Comparison of ENCODE assay signal across 9 cellular contexts in genomic region chr2:3595985-3596384, GRCh38. TPM values are rescaled to one million over a fixed set of nuclear protein-coding genes. Genes with fewer than 3 reads are reported as not detected.
DNase-seq lines count a peak whose midpoint lies in the region; ATAC-seq and TF ChIP-seq lines count a peak whose summit lies in the region.
"Had no signal": no experiment of that assay in that cellular context is flagged by ENCODE, and none has a peak within 500 bp of the region (broad histone marks: within the 10 kb centered on the region; RNA-seq: fewer than 3 reads in every experiment).

No MANE protein-coding gene starts in this region.

- no peak overlapping the region for H3K27ac Mint-ChIP-seq in CD4-positive, alpha-beta T cell
- no peak overlapping the region for H3K27ac Mint-ChIP-seq in activated T-cell treated with anti-CD3 and anti-CD28 coated beads, Interleukin-2, amount 50 U/mL, for 72 hours
- H3K27ac Mint-ChIP-seq in endothelial cell (ENCODE audit: unreplicated experiment), result no peak overlapping the region

- peak; percentile 57 for ATAC-seq in CD4-positive, alpha-beta T cell (ENCODE audit: poor library complexity)
- ATAC-seq in GM19035 (IDR thresholded peaks at IDR 0.05; ENCODE audit: unreplicated experiment) (peak; percentile 80), HG02938 (IDR thresholded peaks at IDR 0.05; ENCODE audit: unreplicated experiment) (peak; percentile 76)
- ATAC-seq in activated T-cell treated with anti-CD3 and anti-CD28 coated beads, Interleukin-2, amount 50 U/mL, for 72 hours (replicated peaks in 1 of 2), result peak; percentile 95 to 96

- intact Hi-C loops in CD4-positive, alpha-beta T cell (cut with DNase I, micrococcal nuclease), result no loop called here

- peaks cover 10% of the 10 kb centered on the region for H3K36me3 Mint-ChIP-seq in CD4-positive, alpha-beta T cell (ENCODE audit: low read depth)
- peaks cover 1 to 3% of the 10 kb centered on the region in 2 donors for H3K36me3 Mint-ChIP-seq in activated T-cell treated with anti-CD3 and anti-CD28 coated beads, Interleukin-2, amount 50 U/mL, for 72 hours (ENCODE audit: insufficient read depth in 2 of 2)
- H3K36me3 Mint-ChIP-seq in endothelial cell (ENCODE audit: low read depth, unreplicated experiment), result peaks cover 12% of the 10 kb centered on the region

- no peaks in the 10 kb centered on the region for H3K27me3 ChIP-seq in CD4-positive, alpha-beta T cell (ENCODE audit: control insufficient read depth, insufficient read depth, low read length)

- no peak for TF ChIP-seq CTCF in CD4-positive, alpha-beta T cell (IDR thresholded peaks at IDR 0.05)
- TF ChIP-seq CTCF in endothelial cell (IDR thresholded peaks at IDR 0.05; ENCODE audit: unreplicated experiment), result no peak

- no peaks in the 10 kb centered on the region for H3K9me3 ChIP-seq in CD4-positive, alpha-beta T cell (ENCODE audit: control insufficient read depth, low read length)

- H3K27me3 Mint-ChIP-seq in CD4-positive, alpha-beta T cell, result no peaks in the 10 kb centered on the region
- peaks cover 18% of the 10 kb centered on the region for H3K27me3 Mint-ChIP-seq in activated T-cell treated with anti-CD3 and anti-CD28 coated beads, Interleukin-2, amount 50 U/mL, for 72 hours (ENCODE audit: low read depth)
- H3K27me3 Mint-ChIP-seq in endothelial cell (ENCODE audit: unreplicated experiment), result peaks cover 3% of the 10 kb centered on the region

- CTCF ChIA-PET in CD4-positive, alpha-beta T cell (lab: Charles Lee), result interaction anchor here (1.1 kb wide), 1 partner anchor 55 kb away, joined by 3 read pairs; no protein-coding TSS in a partner anchor

- no peaks in the 10 kb centered on the region for H3K9me3 Mint-ChIP-seq in CD4-positive, alpha-beta T cell
- no peaks in the 10 kb centered on the region for H3K9me3 Mint-ChIP-seq in activated T-cell treated with anti-CD3 and anti-CD28 coated beads, Interleukin-2, amount 50 U/mL, for 72 hours
- H3K9me3 Mint-ChIP-seq in endothelial cell (ENCODE audit: unreplicated experiment), result no peaks in the 10 kb centered on the region

- no peak overlapping the region for H3K27ac ChIP-seq in CD4-positive, alpha-beta T cell (ENCODE audit: low read depth, low read length)

- in situ Hi-C loops in KBM-7 (cut with MboI; ENCODE audit: low pct_unique_long_range_greater_than_20kb, low sequenced_read_pairs), result no loop called here

- no peak for DNase-seq in CD4-positive, alpha-beta T cell
- peak; percentile 67 to 75 for DNase-seq in activated T-cell treated with anti-CD3 and anti-CD28 coated beads, Interleukin-2, amount 50 U/mL, for 72 hours
- no peak for DNase-seq in endothelial cell (ENCODE audit: low spot score)
- no peak for DNase-seq in kidney tubule cell (ENCODE audit: low spot score)
- no peak for DNase-seq in ecto neural progenitor cell (ENCODE audit: low spot score)
- no peak for DNase-seq in KBM-7
- DNase-seq: NCI-H2029 had no signal

- POLR2A ChIA-PET in CD4-positive, alpha-beta T cell (lab: Charles Lee), result no interaction called here

- H3K4me1 Mint-ChIP-seq in CD4-positive, alpha-beta T cell (ENCODE audit: low read depth), result peaks cover 8% of the 10 kb centered on the region
- peaks cover 35% of the 10 kb centered on the region for H3K4me1 Mint-ChIP-seq in activated T-cell treated with anti-CD3 and anti-CD28 coated beads, Interleukin-2, amount 50 U/mL, for 72 hours (ENCODE audit: low read depth)
- peaks cover 15% of the 10 kb centered on the region for H3K4me1 Mint-ChIP-seq in endothelial cell (ENCODE audit: unreplicated experiment)

- H3K4me3 Mint-ChIP-seq in CD4-positive, alpha-beta T cell, result no peak overlapping the region
- no peak overlapping the region for H3K4me3 Mint-ChIP-seq in activated T-cell treated with anti-CD3 and anti-CD28 coated beads, Interleukin-2, amount 50 U/mL, for 72 hours
- H3K4me3 Mint-ChIP-seq in endothelial cell (ENCODE audit: unreplicated experiment), result no peak overlapping the region

RNA-seq across cellular contexts. Expression of gene COLEC11, which starts 1.1 kb away (rescaled TPM):
- total RNA-seq in CD4-positive, alpha-beta T cell, result under 1 TPM in 1 of 2 experiments, not detected in 1; 0.47 TPM
- under 1 TPM; 0.21 to 0.41 TPM for total RNA-seq in activated T-cell treated with anti-CD3 and anti-CD28 coated beads, Interleukin-2, amount 50 U/mL, for 72 hours
- 2.3 TPM for total RNA-seq in endothelial cell (ENCODE audit: unreplicated experiment)

RNA-seq across cellular contexts. Expression of gene RPS7, which starts 20.9 kb away (rescaled TPM):
- 1,000 to 10,000 TPM; 2,016 to 2,098 TPM for total RNA-seq in CD4-positive, alpha-beta T cell
- 1,000 to 10,000 TPM; 1,606 to 1,760 TPM for total RNA-seq in activated T-cell treated with anti-CD3 and anti-CD28 coated beads, Interleukin-2, amount 50 U/mL, for 72 hours
- 1,549 TPM for total RNA-seq in endothelial cell (ENCODE audit: unreplicated experiment)

RNA-seq across cellular contexts. Expression of gene RNASEH1, which starts 37.9 kb away (rescaled TPM):
- total RNA-seq in CD4-positive, alpha-beta T cell, result 10 to 100 TPM; 31.5 to 31.9 TPM
- total RNA-seq in activated T-cell treated with anti-CD3 and anti-CD28 coated beads, Interleukin-2, amount 50 U/mL, for 72 hours, result 10 to 100 TPM; 23.4 to 24.1 TPM
- 24.4 TPM for total RNA-seq in endothelial cell (ENCODE audit: unreplicated experiment)

Comparison
In these comparisons a context has a peak if more than half of its experiments do, and no peak if none do; other contexts are left out.
1. DNase-seq: peak in activated T-cell treated with anti-CD3 and anti-CD28 coated beads, Interleukin-2, amount 50 U/mL, for 72 hours (2 of 2); none in CD4-positive, alpha-beta T cell (0 of 10), endothelial cell (single experiment), kidney tubule cell (single experiment), ecto neural progenitor cell (single experiment) and KBM-7 (single experiment).
2. Peak in every context shown above with its lines, with median percentiles within 50 percentile points of each other: ATAC-seq.